10 cellular contexts compared by ENCODE assay signal in genomic region chr22:23305321-23305910, GRCh38.
DNase-seq lines count a peak whose midpoint lies in the region; TF ChIP-seq lines count a peak whose summit lies in the region.
"Had no signal": no experiment of that assay in that cellular context is flagged by ENCODE, and none has a peak within 500 bp of the region (broad histone marks: within the 10 kb centered on the region; RNA-seq: fewer than 3 reads in every experiment).

No MANE protein-coding gene starts in this region.

- no peak overlapping the region for H3K9ac ChIP-seq in BLaER1 treated with 17β-estradiol and CSF1 and Interleukin-3, amounts not matched to agents 10 nM and 100 nM

- peaks cover 0 to 57% (median 17%) of the 10 kb centered on the region in 11 experiments; a peak in 12 of 22 replicates for H4K20me1 ChIP-seq in BLaER1 treated with 17β-estradiol and CSF1 and Interleukin-3, amounts not matched to agents 10 nM and 100 nM

- peaks cover 27 to 63% (median 53%) of the 10 kb centered on the region in 10 experiments for H3K4me1 ChIP-seq in BLaER1 treated with 17β-estradiol and CSF1 and Interleukin-3, amounts not matched to agents 10 nM and 100 nM

- no peak overlapping the region for H3K4me3 ChIP-seq in BLaER1 treated with 17β-estradiol and CSF1 and Interleukin-3, amounts not matched to agents 10 nM and 100 nM
- H3K4me3 ChIP-seq in WI38 (ENCODE audit: low read depth, low read length): peak overlapping the region; percentile 22; the same call in 1 of the 2 replicates

- no peaks in the 10 kb centered on the region for H3K9me3 ChIP-seq in BLaER1 treated with 17β-estradiol and CSF1 and Interleukin-3, amounts not matched to agents 10 nM and 100 nM (replicated peaks in 1 of 11)

- no peak overlapping the region for H3K27ac ChIP-seq in BLaER1 treated with 17β-estradiol and CSF1 and Interleukin-3, amounts not matched to agents 10 nM and 100 nM

- H3K27me3 ChIP-seq in BLaER1 treated with 17β-estradiol and CSF1 and Interleukin-3, amounts not matched to agents 10 nM and 100 nM: no peaks in the 10 kb centered on the region

- H3K36me3 ChIP-seq in BLaER1 treated with 17β-estradiol and CSF1 and Interleukin-3, amounts not matched to agents 10 nM and 100 nM: peaks cover 17 to 65% (median 48%) of the 10 kb centered on the region in 11 experiments; a peak in 21 of 22 replicates

- H3K4me2 ChIP-seq in BLaER1 treated with 17β-estradiol and CSF1 and Interleukin-3, amounts not matched to agents 10 nM and 100 nM: peak overlapping the region in 7 of 11 experiments; percentile 4 to 66 (median 53); a peak in 11 of 22 replicates

- no peak for TF ChIP-seq CTCF in WI38 (IDR thresholded peaks at IDR 0.05; ENCODE audit: low read depth, low read length)

- DNase-seq in glomerular endothelial cell (ENCODE audit: extremely low read depth, low read depth, low spot score): peak; percentile 66
- peak; percentile 78 for DNase-seq in pulmonary artery endothelial cell (ENCODE audit: low read depth, low spot score)
- DNase-seq in T-helper 2 cell: no peak
- DNase-seq in activated CD4-positive, alpha-beta T cell treated with anti-CD3 and anti-CD28 coated beads, Interleukin-2, amount 50 U/mL, for 48 hours: no peak
- no peak for DNase-seq in foreskin melanocyte
- no peak for DNase-seq in NCI-H446 (lab: John Stamatoyannopoulos, UW)
- DNase-seq: activated naive CD4-positive, alpha-beta T cell treated with anti-CD3 and anti-CD28 coated beads, Interleukin-2, amount 50 U/mL, for 16 hours; NCI-H2081 treated with DMSO at 0.1 percent for 48 hours had no signal

Comparison
In these comparisons a context has a peak if more than half of its experiments do, and no peak if none do; other contexts are left out.
1. DNase-seq: peak in glomerular endothelial cell (single experiment) and pulmonary artery endothelial cell (single experiment); none in T-helper 2 cell (0 of 5), activated CD4-positive, alpha-beta T cell treated with anti-CD3 and anti-CD28 coated beads, Interleukin-2, amount 50 U/mL, for 48 hours (0 of 2), foreskin melanocyte (single experiment) and NCI-H446 (0 of 2).